ENCODE assay signal across 8 cellular contexts in genomic region chr12:124863409-124864325, GRCh38. TPM values are rescaled to one million over a fixed set of nuclear protein-coding genes. Genes with fewer than 3 reads are reported as not detected.
DNase-seq lines count a peak whose midpoint lies in the region; ATAC-seq, FAIRE-seq and TF ChIP-seq lines count a peak whose summit lies in the region.

TSS of gene SCARB1 (minus strand) at chr12:124863864. CDS start at chr12:124863720, 144 bp downstream.

- peak; percentile 93 for DNase-seq in GM12865 (ENCODE audit: low read depth)
- peak; percentile 70 for DNase-seq in NCI-H1105 (lab: John Stamatoyannopoulos, UW)
- peak; percentile 37 for DNase-seq in amniotic stem cell (lab: John Stamatoyannopoulos, UW)
- DNase-seq in left ventricle myocardium superior = peak; percentile 90
- DNase-seq in pulmonary artery endothelial cell (ENCODE audit: low read depth, low spot score) = peak; percentile 26
- peak; percentile 98 for DNase-seq in urothelium cell line (ENCODE audit: low spot score)

- H3K4me1 Mint-ChIP-seq in T-helper 1 cell treated with Interleukin-12 subunit alpha and Interleukin-12 subunit beta and Interleukin-4 antibody, amounts not matched to agents 30 μg/mL and 1 μg/mL, for 36 hours (ENCODE audit: low read depth) = peaks cover 23% of the 10 kb centered on the region

- peak within 1 kb of the TSS; percentile 87 for H3K4me3 ChIP-seq in GM12865 (ENCODE audit: low read depth, low read length)

- H3K4me3 Mint-ChIP-seq in T-helper 1 cell treated with Interleukin-12 subunit alpha and Interleukin-12 subunit beta and Interleukin-4 antibody, amounts not matched to agents 30 μg/mL and 1 μg/mL, for 36 hours = peak within 1 kb of the TSS; percentile 80

- ATAC-seq in HG02623 (IDR thresholded peaks at IDR 0.05; ENCODE audit: unreplicated experiment) (peak; percentile 53), left ventricle myocardium superior (peak; percentile 96)

- H3K27me3 Mint-ChIP-seq in T-helper 1 cell treated with Interleukin-12 subunit alpha and Interleukin-12 subunit beta and Interleukin-4 antibody, amounts not matched to agents 30 μg/mL and 1 μg/mL, for 36 hours (ENCODE audit: low read depth) = peaks cover 5% of the 10 kb centered on the region

- FAIRE-seq in urothelium cell line (lab: Jason Lieb, UNC) = no peak

- TF ChIP-seq CTCF in GM12865 (IDR thresholded peaks at IDR 0.05; ENCODE audit: insufficient read depth, low read depth, low read length, missing control alignments) = no peak

- H3K36me3 Mint-ChIP-seq in T-helper 1 cell treated with Interleukin-12 subunit alpha and Interleukin-12 subunit beta and Interleukin-4 antibody, amounts not matched to agents 30 μg/mL and 1 μg/mL, for 36 hours (ENCODE audit: low read depth) = no peaks in the 10 kb centered on the region

- no peaks in the 10 kb centered on the region for H3K9me3 Mint-ChIP-seq in T-helper 1 cell treated with Interleukin-12 subunit alpha and Interleukin-12 subunit beta and Interleukin-4 antibody, amounts not matched to agents 30 μg/mL and 1 μg/mL, for 36 hours

- intact Hi-C loops in left ventricle myocardium superior (cut with micrococcal nuclease) = no loop called here

- H3K27ac Mint-ChIP-seq in T-helper 1 cell treated with Interleukin-12 subunit alpha and Interleukin-12 subunit beta and Interleukin-4 antibody, amounts not matched to agents 30 μg/mL and 1 μg/mL, for 36 hours = peak within 1 kb of the TSS; percentile 85

RNA-seq across cellular contexts. Expression of gene SCARB1, which starts in this region (rescaled TPM):
- total RNA-seq in left ventricle myocardium superior = 12.0 TPM
- total RNA-seq in pulmonary artery endothelial cell = 30.3 and 34.6 TPM in 2 replicates

Comparison
In these comparisons a context has a peak if more than half of its experiments do, and no peak if none do; other contexts are left out.
1. Peak in every context shown above with its lines: DNase-seq, ATAC-seq and H3K4me3 ChIP-seq.
2. DNase-seq: peak in every context shown above with its lines; median percentile 98 in urothelium cell line; 93 in GM12865; 90 in left ventricle myocardium superior; 70 in NCI-H1105; 37 in amniotic stem cell; 26 in pulmonary artery endothelial cell.